ENCODE assay signal across 8 cellular contexts in the genomic region with DNA sequence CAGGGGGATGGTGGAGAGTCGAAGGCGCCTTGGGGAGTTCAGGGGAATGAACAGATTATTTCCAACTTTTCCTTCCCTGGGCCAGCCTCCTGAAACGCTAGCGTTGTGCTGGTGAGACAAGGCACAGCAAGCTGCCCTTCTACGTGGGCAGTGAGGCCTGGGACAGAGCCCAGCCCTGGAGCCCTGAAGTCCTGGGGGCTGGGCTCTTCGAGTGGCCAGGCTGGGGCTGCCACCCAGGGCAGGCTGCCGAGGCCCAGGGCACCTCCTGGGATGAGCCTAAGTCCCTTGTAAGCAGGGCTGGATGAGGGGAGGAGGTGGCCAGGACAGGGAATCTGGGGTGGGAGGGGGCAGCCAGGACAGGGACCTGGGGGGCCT. TPM values are rescaled to one million over a fixed set of nuclear protein-coding genes. Genes with fewer than 3 reads are reported as not detected.
DNase-seq lines count a peak whose midpoint lies in the region; ATAC-seq and TF ChIP-seq lines count a peak whose summit lies in the region.

No MANE protein-coding gene starts in this region.

- H3K9me3 ChIP-seq in HUES64 (ENCODE audit: insufficient read depth, low read depth, low read length) (no peaks in the 10 kb centered on the region), stomach smooth muscle (ENCODE audit: control insufficient read depth in 2 of 2, low read length in 2 of 2) (no peaks in the 10 kb centered on the region)

- TF ChIP-seq CTCF in kidney epithelial cell (IDR thresholded peaks at IDR 0.05; ENCODE audit: insufficient read depth, low read length, poor library complexity, severe bottlenecking) = no peak

- H3K4me3 Mint-ChIP-seq in activated naive CD8-positive, alpha-beta T cell treated with anti-CD3 and anti-CD28 coated beads, Interleukin-2, amount 50 U/mL, for 24 hours = peak overlapping the region; percentile 75

- H3K27me3 ChIP-seq in HUES64 (ENCODE audit: insufficient read depth, low read length) (no peaks in the 10 kb centered on the region), kidney epithelial cell (ENCODE audit: control insufficient read depth, insufficient read depth, low read length) (no peaks in the 10 kb centered on the region), stomach smooth muscle (ENCODE audit: control insufficient read depth in 1 of 2, insufficient read depth in 2 of 2, low read length in 2 of 2) (no peaks in the 10 kb centered on the region)

- no peaks in the 10 kb centered on the region for H3K9me3 Mint-ChIP-seq in activated naive CD8-positive, alpha-beta T cell treated with anti-CD3 and anti-CD28 coated beads, Interleukin-2, amount 50 U/mL, for 24 hours

- no peak for ATAC-seq in activated naive CD8-positive, alpha-beta T cell treated with anti-CD3 and anti-CD28 coated beads, Interleukin-2, amount 50 U/mL, for 24 hours
- ATAC-seq in GM21825 (IDR thresholded peaks at IDR 0.05; ENCODE audit: unreplicated experiment) = no peak
- ATAC-seq in GM21737 (IDR thresholded peaks at IDR 0.05; ENCODE audit: unreplicated experiment) = no peak

- H3K4me3 ChIP-seq in HUES64 (ENCODE audit: low read length) (peak overlapping the region; percentile 67), kidney epithelial cell (ENCODE audit: low read depth, low read length) (peak overlapping the region; percentile 63), stomach smooth muscle (ENCODE audit: low read length in 2 of 2) (peak overlapping the region; percentile 77 to 81)

- no peaks in the 10 kb centered on the region for H3K36me3 ChIP-seq in HUES64 (ENCODE audit: insufficient read depth, low read length)
- no peaks in the 10 kb centered on the region for H3K36me3 ChIP-seq in kidney epithelial cell (ENCODE audit: control insufficient read depth, insufficient read depth, low read length)
- H3K36me3 ChIP-seq in stomach smooth muscle (ENCODE audit: control insufficient read depth in 2 of 2, insufficient read depth in 2 of 2, low read length in 2 of 2) = no peaks in the 10 kb centered on the region

- WGBS in HUES64 = 44% methylated on average over 7 of the region's 7 CpGs

- H3K36me3 Mint-ChIP-seq in activated naive CD8-positive, alpha-beta T cell treated with anti-CD3 and anti-CD28 coated beads, Interleukin-2, amount 50 U/mL, for 24 hours (ENCODE audit: low read depth) = no peaks in the 10 kb centered on the region

- H3K27ac Mint-ChIP-seq in activated naive CD8-positive, alpha-beta T cell treated with anti-CD3 and anti-CD28 coated beads, Interleukin-2, amount 50 U/mL, for 24 hours = peak overlapping the region; percentile 67

- no peak for DNase-seq in activated naive CD8-positive, alpha-beta T cell treated with anti-CD3 and anti-CD28 coated beads, Interleukin-2, amount 50 U/mL, for 24 hours
- no peak for DNase-seq in kidney epithelial cell (ENCODE audit: low read depth)
- DNase-seq in HuH-7.5 (ENCODE audit: low spot score) = no peak
- DNase-seq in stimulated activated CD8-positive, alpha-beta memory T cell treated with anti-CD3 and anti-CD28 coated beads, Interleukin-4, amount 100 ng/mL, for 48 hours = no peak

- no peaks in the 10 kb centered on the region for H3K27me3 Mint-ChIP-seq in activated naive CD8-positive, alpha-beta T cell treated with anti-CD3 and anti-CD28 coated beads, Interleukin-2, amount 50 U/mL, for 24 hours

- H3K4me1 Mint-ChIP-seq in activated naive CD8-positive, alpha-beta T cell treated with anti-CD3 and anti-CD28 coated beads, Interleukin-2, amount 50 U/mL, for 24 hours = peaks cover 8% of the 10 kb centered on the region

- H3K9ac ChIP-seq in HUES64 (ENCODE audit: low read depth, low read length) = peak overlapping the region; percentile 77
- peak overlapping the region; percentile 73 to 86 for H3K9ac ChIP-seq in stomach smooth muscle (ENCODE audit: low read length in 2 of 2)

- H3K27ac ChIP-seq in HUES64 (ENCODE audit: low read depth, low read length) (peak overlapping the region; percentile 63), stomach smooth muscle (ENCODE audit: low read length) (peak overlapping the region; percentile 69)

- peaks cover 7% of the 10 kb centered on the region for H3K4me1 ChIP-seq in HUES64 (ENCODE audit: insufficient read depth, low read length)
- peaks cover 20% of the 10 kb centered on the region for H3K4me1 ChIP-seq in stomach smooth muscle (ENCODE audit: control insufficient read depth, insufficient read depth, low read length)

RNA-seq across cellular contexts. Expression of gene LCN12, which starts 1.4 kb away (rescaled TPM):
- 0.20 TPM for polyA plus RNA-seq in HUES64 (2013, experiment 1 of 2)
- polyA plus RNA-seq in HUES64 (2013, experiment 2 of 2) = not detected
- 1.2 TPM in 1 of 2 replicates, not detected in the other for total RNA-seq in kidney epithelial cell

RNA-seq across cellular contexts. Expression of gene C8G, which starts 5.6 kb away (rescaled TPM):
- not detected for polyA plus RNA-seq in HUES64 (2013, experiment 1 of 2)
- polyA plus RNA-seq in HUES64 (2013, experiment 2 of 2) = not detected
- not detected in 2 replicates for total RNA-seq in kidney epithelial cell

RNA-seq across cellular contexts. Expression of gene FBXW5, which starts 6.1 kb away (rescaled TPM):
- 36.2 TPM for polyA plus RNA-seq in HUES64 (2013, experiment 1 of 2)
- polyA plus RNA-seq in HUES64 (2013, experiment 2 of 2) = 34.4 TPM
- total RNA-seq in kidney epithelial cell = 174 and 222 TPM in 2 replicates

RNA-seq across cellular contexts. Expression of gene PTGDS, which starts 26.7 kb away (rescaled TPM):
- polyA plus RNA-seq in HUES64 (2013, experiment 1 of 2) = 0.60 TPM
- polyA plus RNA-seq in HUES64 (2013, experiment 2 of 2) = 0.82 TPM
- total RNA-seq in kidney epithelial cell = 2.0 and 3.8 TPM in 2 replicates

RNA-seq across cellular contexts. Expression of gene LCNL1, which starts 32.1 kb away (rescaled TPM):
- polyA plus RNA-seq in HUES64 (2013, experiment 1 of 2) = not detected
- polyA plus RNA-seq in HUES64 (2013, experiment 2 of 2) = 0.19 TPM
- total RNA-seq in kidney epithelial cell = not detected in 2 replicates
